Comparison of ENCODE assay signal across 6 cellular contexts in the genomic region with DNA sequence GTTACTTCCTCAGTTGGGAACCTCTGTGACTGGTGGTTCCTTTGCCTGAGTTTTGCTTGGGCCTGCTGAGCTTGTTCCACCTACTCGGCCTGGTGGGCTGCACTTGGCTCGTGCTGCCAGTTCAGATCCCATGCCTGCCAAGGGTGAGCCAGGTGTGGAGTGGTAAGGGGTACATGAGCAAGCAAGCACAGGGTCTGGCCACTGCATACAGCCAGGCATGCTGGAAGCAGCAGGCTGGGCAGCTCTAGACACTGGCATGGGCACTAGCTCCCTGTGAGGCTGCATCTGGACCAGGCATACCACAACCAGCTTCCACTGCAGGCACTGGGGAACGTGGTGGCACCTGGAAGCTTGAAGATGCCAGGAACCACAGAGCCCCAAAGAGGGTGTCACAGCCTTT.
"Had no signal": no experiment of that assay in that cellular context is flagged by ENCODE, and none has a peak within 500 bp of the region (broad histone marks: within the 10 kb centered on the region; RNA-seq: fewer than 3 reads in every experiment).

No MANE protein-coding gene starts in this region.

- DNase-seq: GM23248, H9, HCEC 1CT, IMR-90, KG1 had no signal

- ATAC-seq: K562 had no signal

- H3K4me3 ChIP-seq: GM23248, K562 had no signal

- H3K9ac ChIP-seq: GM23248 had no signal

- H2AFZ ChIP-seq: GM23248 had no signal

- H3K4me3 Mint-ChIP-seq: H9 had no signal

- H3K27ac Mint-ChIP-seq: H9 had no signal

- H3K27ac ChIP-seq: GM23248 had no signal
